ENCODE assay signal across 8 cellular contexts in genomic region chr10:42866115-42866995, GRCh38.
DNase-seq lines count a peak whose midpoint lies in the region; ATAC-seq and TF ChIP-seq lines count a peak whose summit lies in the region.

No MANE protein-coding gene starts in this region.

- H3K79me2 ChIP-seq in OCI-LY1 (ENCODE audit: insufficient read depth, low read length) = no peaks in the 10 kb centered on the region

- TF ChIP-seq CTCF in OCI-LY1 (IDR thresholded peaks at IDR 0.05; ENCODE audit: low read length) (peak; percentile 42; the same call in 1 of the 2 replicates), upper lobe of left lung (IDR thresholded peaks at IDR 0.05) (peak; percentile 63 to 97 (median 78))

- H3K4me3 Mint-ChIP-seq in activated naive CD4-positive, alpha-beta T cell treated with anti-CD3 and anti-CD28 coated beads for 36 hours = peak overlapping the region; percentile 23

- 0 to 1% methylated on average over 4 to 77 of the region's 87 CpGs for WGBS in upper lobe of left lung, 2 donors

- intact Hi-C loops in activated naive CD4-positive, alpha-beta T cell treated with anti-CD3 and anti-CD28 coated beads for 36 hours (cut with micrococcal nuclease) = loop anchor here (1.0 to 5.0 kb wide), 5 partner anchors 114 to 596 kb away; no protein-coding TSS in a partner anchor

- no peak overlapping the region for H3K9ac ChIP-seq in OCI-LY1 (ENCODE audit: low read length)

- H3F3A ChIP-seq in OCI-LY1 (ENCODE audit: insufficient read depth, low read length) = no peaks in the 10 kb centered on the region

- H3K27ac Mint-ChIP-seq in activated naive CD4-positive, alpha-beta T cell treated with anti-CD3 and anti-CD28 coated beads for 36 hours = no peak overlapping the region

- H3K4me3 ChIP-seq in OCI-LY1 (ENCODE audit: low read depth, low read length, poor library complexity, severe bottlenecking) (no peak overlapping the region), upper lobe of left lung (peak overlapping the region in 2 of 4 donors; percentile 10 to 36)

- DNase-seq in DMS 273 (lab: John Stamatoyannopoulos, UW; ENCODE audit: unreplicated experiment) = peak; percentile 80
- no peak for DNase-seq in DMS 273 treated with DMSO at 0.1 percent for 48 hours (lab: John Stamatoyannopoulos, UW)
- DNase-seq in activated naive CD4-positive, alpha-beta T cell treated with anti-CD3 and anti-CD28 coated beads for 36 hours = peak; percentile 65
- DNase-seq in glomerular endothelial cell (ENCODE audit: extremely low read depth, low read depth, low spot score) = peak; percentile 7
- DNase-seq in occipital lobe (lab: John Stamatoyannopoulos, UW) = peak; percentile 61
- DNase-seq in upper lobe of left lung = peak; percentile 76 to 95

- no peaks in the 10 kb centered on the region for H3K9me2 ChIP-seq in OCI-LY1 (ENCODE audit: low read depth, low read length)

- H3K9me3 ChIP-seq in OCI-LY1 (ENCODE audit: low read length) = no peaks in the 10 kb centered on the region
- no peaks in the 10 kb centered on the region for H3K9me3 ChIP-seq in upper lobe of left lung

- no peak overlapping the region for H2AFZ ChIP-seq in OCI-LY1 (ENCODE audit: low read length)

- H4K20me1 ChIP-seq in OCI-LY1 (ENCODE audit: insufficient read depth, low read length) = no peaks in the 10 kb centered on the region

- TF ChIP-seq POLR2A in upper lobe of left lung (IDR thresholded peaks at IDR 0.05) = no peak

- peak; percentile 85 for ATAC-seq in HG02884 (IDR thresholded peaks at IDR 0.05; ENCODE audit: unreplicated experiment)
- ATAC-seq in upper lobe of left lung (ENCODE audit: low FRiP score in 2 of 2) = peak; percentile 90 to 100

- TF ChIP-seq EP300 in upper lobe of left lung (IDR thresholded peaks at IDR 0.05) = no peak

- H3K4me1 ChIP-seq in OCI-LY1 (ENCODE audit: insufficient read depth, low read length, severe bottlenecking) = no peaks in the 10 kb centered on the region
- H3K4me1 ChIP-seq in upper lobe of left lung = peaks cover 13 to 22% (median 14%) of the 10 kb centered on the region in 4 donors

- no peaks in the 10 kb centered on the region for H3K36me3 Mint-ChIP-seq in activated naive CD4-positive, alpha-beta T cell treated with anti-CD3 and anti-CD28 coated beads for 36 hours (ENCODE audit: low read depth)

- no peaks in the 10 kb centered on the region for H3K36me3 ChIP-seq in OCI-LY1 (ENCODE audit: insufficient read depth, low read length)
- H3K36me3 ChIP-seq in upper lobe of left lung = no peaks in the 10 kb centered on the region

- H3K27me3 Mint-ChIP-seq in activated naive CD4-positive, alpha-beta T cell treated with anti-CD3 and anti-CD28 coated beads for 36 hours (ENCODE audit: low read depth) = peaks cover 27% of the 10 kb centered on the region

- H3K27ac ChIP-seq in OCI-LY1 (ENCODE audit: low read depth, low read length, poor library complexity, severe bottlenecking) (no peak overlapping the region), upper lobe of left lung (no peak overlapping the region)

- CTCF ChIA-PET in activated naive CD4-positive, alpha-beta T cell treated with anti-CD3 and anti-CD28 coated beads for 36 hours (lab: Charles Lee) = interaction anchor here (0.8 to 1.5 kb wide), 3 partner anchors 169 to 239 kb away, joined by 3 to 5 read pairs (median 3); no protein-coding TSS in a partner anchor

- H3K4me1 Mint-ChIP-seq in activated naive CD4-positive, alpha-beta T cell treated with anti-CD3 and anti-CD28 coated beads for 36 hours (ENCODE audit: low read depth) = no peaks in the 10 kb centered on the region

- no peaks in the 10 kb centered on the region for H3K27me3 ChIP-seq in OCI-LY1 (ENCODE audit: insufficient read depth, low read length)
- H3K27me3 ChIP-seq in upper lobe of left lung = peaks cover 0 to 9% (median 4%) of the 10 kb centered on the region in 4 donors

- H3K9me3 Mint-ChIP-seq in activated naive CD4-positive, alpha-beta T cell treated with anti-CD3 and anti-CD28 coated beads for 36 hours = no peaks in the 10 kb centered on the region

- no peak overlapping the region for H3K4me2 ChIP-seq in OCI-LY1 (ENCODE audit: low read length)
